In the genomic region with DNA sequence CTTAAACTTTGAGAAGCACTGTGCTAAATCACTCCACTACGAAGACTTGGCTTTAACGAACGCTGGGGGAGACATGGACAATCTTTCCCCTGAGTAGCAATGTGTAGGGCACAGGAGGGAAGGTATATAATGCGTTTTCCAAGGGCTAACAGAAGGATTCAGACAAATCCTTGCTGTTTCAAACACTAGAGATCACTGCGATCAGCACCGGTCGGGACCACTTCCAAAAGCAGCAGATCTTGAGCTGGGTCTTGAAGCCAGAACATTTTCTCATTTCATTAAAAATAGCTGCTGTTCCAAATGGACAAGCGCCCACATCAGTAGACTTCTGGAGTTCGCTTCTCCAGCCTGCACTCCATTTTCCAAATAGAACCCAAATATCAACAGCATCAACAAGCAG, we compare ENCODE assay signal across 8 cellular contexts.
DNase-seq lines count a peak whose midpoint lies in the region; ATAC-seq, FAIRE-seq and TF ChIP-seq lines count a peak whose summit lies in the region.

No MANE protein-coding gene starts in this region.

- peak overlapping the region; percentile 87 for H3K4me3 ChIP-seq in CD8-positive, alpha-beta T cell (ENCODE audit: low read depth, low read length)
- H3K4me3 ChIP-seq in MM.1S (ENCODE audit: low read length): peak overlapping the region; percentile 87; the same call in 1 of the 2 replicates
- peak overlapping the region; percentile 67 to 85 (median 77); a peak in 6 of 8 replicates for H3K4me3 ChIP-seq in H1 (ENCODE audit: extremely low read depth in 1 of 4, insufficient read depth in 2 of 4, low read depth in 3 of 4, low read length in 4 of 4)
- no peak overlapping the region for H3K4me3 ChIP-seq in trophoblast cell (ENCODE audit: low read depth, low read length)

- H3K9me2 ChIP-seq in MM.1S (replicated peaks; ENCODE audit: insufficient read depth, low read length): no peaks in the 10 kb centered on the region

- H3F3A ChIP-seq in MM.1S (ENCODE audit: insufficient read depth, low read length): peaks cover 19% of the 10 kb centered on the region

- DNase-seq in CD8-positive, alpha-beta T cell: no peak
- DNase-seq in MM.1S (no peak), H1 (ENCODE audit: low read depth in 1 of 2, low spot score in 2 of 2) (no peak), trophoblast cell (no peak), HPDE6-E6E7 (ENCODE audit: extremely low spot score) (no peak), middle frontal gyrus (ENCODE audit: extremely low spot score, low spot score) (no peak)

- H4K8ac ChIP-seq in H1 (ENCODE audit: extremely low read depth, insufficient read depth, low read length): no peak overlapping the region
- no peak overlapping the region for H4K8ac ChIP-seq in trophoblast cell (ENCODE audit: low read depth, low read length)

- ATAC-seq in CD8-positive, alpha-beta T cell: no peak
- ATAC-seq in GM21723 (IDR thresholded peaks at IDR 0.05; ENCODE audit: unreplicated experiment): no peak
- ATAC-seq in HG03280 (IDR thresholded peaks at IDR 0.05; ENCODE audit: unreplicated experiment): no peak

- no peak overlapping the region for H3K14ac ChIP-seq in H1 (ENCODE audit: insufficient read length)
- no peak overlapping the region for H3K14ac ChIP-seq in trophoblast cell (ENCODE audit: low read length)

- H4K91ac ChIP-seq in H1 (replicated peaks; ENCODE audit: insufficient read length, low read length): no peak overlapping the region
- no peak overlapping the region for H4K91ac ChIP-seq in trophoblast cell (ENCODE audit: low read depth, low read length)

- no peaks in the 10 kb centered on the region for H3K27me3 Mint-ChIP-seq in CD8-positive, alpha-beta T cell (ENCODE audit: low read depth)

- H2AK5ac ChIP-seq in H1 (ENCODE audit: low read depth, low read length) (no peak overlapping the region), trophoblast cell (ENCODE audit: low read length) (no peak overlapping the region)

- FAIRE-seq in H1 (lab: Jason Lieb, UNC): no peak

- CTCF ChIA-PET in CD8-positive, alpha-beta T cell (lab: Charles Lee): no interaction called here
- CTCF ChIA-PET in H1 (lab: Charles Lee; ENCODE audit: partially characterized antibody): no interaction called here

- H3K23ac ChIP-seq in H1 (ENCODE audit: insufficient read length) (no peak overlapping the region), trophoblast cell (ENCODE audit: low read length) (no peak overlapping the region)

- TF ChIP-seq POLR2A in H1 (IDR thresholded peaks at IDR 0.05; ENCODE audit: control extremely low read depth in 1 of 2, low read depth in 2 of 2, low read length in 2 of 2): no peak

- H3K4me1 ChIP-seq in CD8-positive, alpha-beta T cell (ENCODE audit: insufficient read depth, low read length): peaks cover 11% of the 10 kb centered on the region
- H3K4me1 ChIP-seq in MM.1S (ENCODE audit: low read length): peaks cover 6% of the 10 kb centered on the region
- H3K4me1 ChIP-seq in H1 (replicated peaks in 1 of 4; ENCODE audit: control insufficient read depth in 3 of 4, insufficient read depth in 4 of 4, low read length in 3 of 4): peaks cover 8 to 11% (median 9%) of the 10 kb centered on the region in 4 experiments; a peak in 6 of 7 replicates
- H3K4me1 ChIP-seq in trophoblast cell (ENCODE audit: control insufficient read depth in 1 of 2, insufficient read depth in 2 of 2, low read length in 2 of 2): peaks cover 3 to 9% of the 10 kb centered on the region in 2 experiments

- H3K56ac ChIP-seq in H1 (replicated peaks; ENCODE audit: insufficient read length, low read depth, low read length): no peak overlapping the region

- no peak overlapping the region for H4K5ac ChIP-seq in H1 (ENCODE audit: insufficient read length, low read depth, low read length)

- no peak overlapping the region for H3K27ac ChIP-seq in CD8-positive, alpha-beta T cell (ENCODE audit: low read depth, low read length)
- no peak overlapping the region for H3K27ac ChIP-seq in MM.1S (ENCODE audit: low read length)
- H3K27ac ChIP-seq in H1 (ENCODE audit: low read depth, low read length): no peak overlapping the region
- no peak overlapping the region for H3K27ac ChIP-seq in trophoblast cell (ENCODE audit: low read depth, low read length)

- TF ChIP-seq CTCF in CD8-positive, alpha-beta T cell (IDR thresholded peaks at IDR 0.05): no peak
- no peak for TF ChIP-seq CTCF in MM.1S (IDR thresholded peaks at IDR 0.05; ENCODE audit: low read length)
- no peak for TF ChIP-seq CTCF in H1 (IDR thresholded peaks at IDR 0.05; ENCODE audit: control extremely low read depth in 1 of 3, insufficient read depth in 1 of 3, low read depth in 1 of 3, low read length in 3 of 3)

- POLR2A ChIA-PET in CD8-positive, alpha-beta T cell (lab: Charles Lee): interaction anchor here (1.7 kb wide), 1 partner anchor 65 kb away, joined by 10 read pairs; the partner anchor contains the start of gene MAPRE2
- POLR2A ChIA-PET in H1 (lab: Charles Lee; ENCODE audit: partially characterized antibody): no interaction called here

- H3K9me3 Mint-ChIP-seq in CD8-positive, alpha-beta T cell: no peaks in the 10 kb centered on the region

- H2BK12ac ChIP-seq in H1 (ENCODE audit: low read depth, low read length): no peak overlapping the region
- no peak overlapping the region for H2BK12ac ChIP-seq in trophoblast cell (ENCODE audit: low read length)

- H3K79me1 ChIP-seq in H1 (ENCODE audit: low read depth, low read length) (no peaks in the 10 kb centered on the region), trophoblast cell (ENCODE audit: low read length) (peaks cover 6% of the 10 kb centered on the region)

- H3K27ac Mint-ChIP-seq in CD8-positive, alpha-beta T cell: no peak overlapping the region

- H3K9ac ChIP-seq in MM.1S (ENCODE audit: low read length): no peak overlapping the region
- H3K9ac ChIP-seq in H1 (replicated peaks in 1 of 4; ENCODE audit: extremely low read depth in 1 of 4, low read depth in 3 of 4, low read length in 3 of 4): no peak overlapping the region
- no peak overlapping the region for H3K9ac ChIP-seq in trophoblast cell (ENCODE audit: low read length)

- no peak overlapping the region for H3K4ac ChIP-seq in H1 (replicated peaks; ENCODE audit: insufficient read length, low read depth, low read length)
- no peak overlapping the region for H3K4ac ChIP-seq in trophoblast cell (ENCODE audit: low read depth, low read length)

- H4K12ac ChIP-seq in trophoblast cell (ENCODE audit: low read depth, low read length): no peak overlapping the region

- TF ChIP-seq EP300 in H1 (IDR thresholded peaks at IDR 0.05; ENCODE audit: borderline replicate concordance in 1 of 2, low read depth in 2 of 2, low read length in 2 of 2): no peak

- H3K27me3 ChIP-seq in CD8-positive, alpha-beta T cell (ENCODE audit: insufficient read depth, low read length): no peaks in the 10 kb centered on the region
- no peaks in the 10 kb centered on the region for H3K27me3 ChIP-seq in MM.1S (replicated peaks; ENCODE audit: insufficient read depth, low read length)
- peaks cover 13 to 53% (median 42%) of the 10 kb centered on the region in 4 experiments for H3K27me3 ChIP-seq in H1 (replicated peaks in 1 of 4; ENCODE audit: control insufficient read depth in 3 of 4, extremely low read depth in 1 of 4, insufficient read depth in 3 of 4, low read length in 3 of 4)
- peaks cover 15% of the 10 kb centered on the region for H3K27me3 ChIP-seq in trophoblast cell (ENCODE audit: insufficient read depth, low read length)

- H3K36me3 Mint-ChIP-seq in CD8-positive, alpha-beta T cell: peaks cover 4% of the 10 kb centered on the region

- no peaks in the 10 kb centered on the region for H3K36me3 ChIP-seq in CD8-positive, alpha-beta T cell (ENCODE audit: insufficient read depth, low read length)
- H3K36me3 ChIP-seq in MM.1S (replicated peaks; ENCODE audit: insufficient read depth, low read length) (no peaks in the 10 kb centered on the region), H1 (ENCODE audit: control insufficient read depth in 2 of 4, insufficient read depth in 4 of 4, low read length in 3 of 4) (no peaks in the 10 kb centered on the region), trophoblast cell (ENCODE audit: control insufficient read depth in 1 of 2, insufficient read depth in 2 of 2, low read length in 2 of 2) (no peaks in the 10 kb centered on the region)

- peaks cover 26% of the 10 kb centered on the region for H3K4me1 Mint-ChIP-seq in CD8-positive, alpha-beta T cell (ENCODE audit: low read depth)

- intact Hi-C loops in CD8-positive, alpha-beta T cell (cut with DNase I, micrococcal nuclease): loop anchor here (2.0 to 10.0 kb wide), 13 partner anchors 65 to 1851 kb away; partner anchors contain the start of genes RMP24 (in 2 of the 2), RPRD1A (in 2 of the 2), ZNF397 (in 2 of the 2) and ELP2 (in 1 of the 2)

- H2BK120ac ChIP-seq in H1 (replicated peaks; ENCODE audit: low read depth, low read length): no peak overlapping the region
- H2BK120ac ChIP-seq in trophoblast cell (ENCODE audit: insufficient read depth, low read length, poor library complexity): no peak overlapping the region

- H3K79me2 ChIP-seq in MM.1S (ENCODE audit: low read length) (no peaks in the 10 kb centered on the region), H1 (ENCODE audit: control insufficient read depth in 1 of 2, insufficient read depth in 2 of 2, low read length in 2 of 2) (no peaks in the 10 kb centered on the region), trophoblast cell (ENCODE audit: control insufficient read depth, insufficient read depth, low read length, poor library complexity) (no peaks in the 10 kb centered on the region)

- H3K23me2 ChIP-seq in H1 (ENCODE audit: low read depth, low read length): peaks cover 17% of the 10 kb centered on the region

- H3K4me2 ChIP-seq in MM.1S (ENCODE audit: low read depth, low read length): peak overlapping the region; percentile 96; the same call in 1 of the 2 replicates
- H3K4me2 ChIP-seq in H1 (ENCODE audit: insufficient read depth in 1 of 2, low read depth in 2 of 2, low read length in 2 of 2): peak overlapping the region; percentile 86 to 93
- peak overlapping the region; percentile 100 for H3K4me2 ChIP-seq in trophoblast cell (ENCODE audit: low read length)

- no peak overlapping the region for H2BK15ac ChIP-seq in H1 (ENCODE audit: low read length)

- H2BK5ac ChIP-seq in H1 (ENCODE audit: low read depth, low read length) (no peak overlapping the region), trophoblast cell (ENCODE audit: low read depth, low read length, poor library complexity) (no peak overlapping the region)

- peak overlapping the region; percentile 96 for H3K4me3 Mint-ChIP-seq in CD8-positive, alpha-beta T cell

- no peak overlapping the region for H2BK20ac ChIP-seq in H1 (ENCODE audit: low read length)

- H3K9me3 ChIP-seq in CD8-positive, alpha-beta T cell (ENCODE audit: low read length): no peaks in the 10 kb centered on the region
- H3K9me3 ChIP-seq in MM.1S (replicated peaks; ENCODE audit: insufficient read depth, low read length) (no peaks in the 10 kb centered on the region), H1 (ENCODE audit: insufficient read depth in 2 of 2, low read depth in 1 of 2, low read length in 1 of 2) (no peaks in the 10 kb centered on the region), trophoblast cell (ENCODE audit: insufficient read depth, low read depth, low read length) (no peaks in the 10 kb centered on the region)

- H4K20me1 ChIP-seq in MM.1S (ENCODE audit: insufficient read depth, low read length): no peaks in the 10 kb centered on the region
- H4K20me1 ChIP-seq in H1 (replicated peaks in 1 of 2; ENCODE audit: control insufficient read depth in 1 of 2, insufficient read depth in 2 of 2, low read length in 2 of 2): no peaks in the 10 kb centered on the region

- no peak for TF ChIP-seq RAD21 in H1 (IDR thresholded peaks at IDR 0.05 in 1 of 2, conservative IDR thresholded peaks at IDR 0.05 in 1 of 2; ENCODE audit: low read depth in 2 of 2, low read length in 2 of 2)

- WGBS in H1 (ENCODE audit: extremely low coverage in 1 of 2, insufficient coverage in 1 of 2, insufficient read length in 1 of 2, insufficient replicate concordance in 2 of 2, low coverage in 1 of 2, low lambda C conversion rate in 2 of 2, missing lambda C conversion rate in 1 of 2), 2 experiments: 30% methylated on average over 9 of the region's 9 CpGs; no CpG with 5 or more reads in 1 of the 2 experiments
- WGBS in trophoblast cell (ENCODE audit: extremely low coverage, insufficient coverage, insufficient read length): no CpG with 5 or more reads among the region's 9 CpGs

- no peak overlapping the region for H3K18ac ChIP-seq in H1 (ENCODE audit: extremely low read depth, low read length)
- no peak overlapping the region for H3K18ac ChIP-seq in trophoblast cell (ENCODE audit: low read length)

- no peak overlapping the region for H2AFZ ChIP-seq in MM.1S (ENCODE audit: low read length)
- H2AFZ ChIP-seq in H1 (ENCODE audit: low read length): no peak overlapping the region
- H2AFZ ChIP-seq in trophoblast cell (ENCODE audit: insufficient read depth, low read length, poor library complexity): no peak overlapping the region
